In genomic region chr1:19054216-19054615, GRCh38 we compare ENCODE assay signal across 1 cellular context.
TF ChIP-seq lines count a peak whose summit lies in the region.

No MANE protein-coding gene starts in this region.

TF ChIP-seq in SK-N-SH treated with all-trans-retinoic acid at 6 μM for 48 hours, 23 proteins besides CTCF, POLR2A, EP300 and RAD21 (continued from another document):
- no peak for TF ChIP-seq PATZ1 (CRISPR knock-in tag; IDR thresholded peaks at IDR 0.05; ENCODE audit: borderline replicate concordance)
- TF ChIP-seq TSHZ2 (CRISPR knock-in tag; IDR thresholded peaks at IDR 0.05): no peak
- TF ChIP-seq OSR1 (CRISPR knock-in tag; IDR thresholded peaks at IDR 0.05): no peak
- TF ChIP-seq, protein P1, sequence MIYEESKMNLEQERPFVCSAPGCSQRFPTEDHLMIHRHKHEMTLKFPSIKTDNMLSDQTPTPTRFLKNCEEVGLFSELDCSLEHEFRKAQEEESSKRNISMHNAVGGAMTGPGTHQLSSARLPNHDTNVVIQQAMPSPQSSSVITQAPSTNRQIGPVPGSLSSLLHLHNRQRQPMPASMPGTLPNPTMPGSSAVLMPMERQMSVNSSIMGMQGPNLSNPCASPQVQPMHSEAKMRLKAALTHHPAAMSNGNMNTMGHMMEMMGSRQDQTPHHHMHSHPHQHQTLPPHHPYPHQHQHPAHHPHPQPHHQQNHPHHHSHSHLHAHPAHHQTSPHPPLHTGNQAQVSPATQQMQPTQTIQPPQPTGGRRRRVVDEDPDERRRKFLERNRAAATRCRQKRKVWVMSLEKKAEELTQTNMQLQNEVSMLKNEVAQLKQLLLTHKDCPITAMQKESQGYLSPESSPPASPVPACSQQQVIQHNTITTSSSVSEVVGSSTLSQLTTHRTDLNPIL (CRISPR knock-in tag; IDR thresholded peaks at IDR 0.05; ENCODE audit: low read depth): no peak
- no peak for TF ChIP-seq ZNF70 (CRISPR knock-in tag; IDR thresholded peaks at IDR 0.05)
